ENCODE assay signal across 28 cellular contexts in the genomic region with DNA sequence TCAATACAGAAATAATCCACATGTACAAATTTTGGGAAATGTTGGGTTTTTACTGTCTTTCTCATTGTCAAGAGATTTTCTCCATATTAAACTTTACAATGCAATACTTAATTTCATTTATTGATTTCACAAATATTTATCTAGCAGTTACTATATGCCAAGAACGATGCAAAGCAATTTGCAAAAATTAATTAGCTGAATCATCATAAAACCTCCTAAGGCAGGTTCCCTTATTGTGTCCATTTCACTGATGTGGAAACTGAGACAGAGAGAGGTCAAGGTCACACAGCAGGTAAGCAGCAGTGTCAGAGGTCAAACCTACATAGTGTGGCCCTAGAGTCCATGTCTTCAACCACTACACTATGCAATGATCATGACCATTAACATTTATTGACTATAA.
"Had no signal": no experiment of that assay in that cellular context is flagged by ENCODE, and none has a peak within 500 bp of the region (broad histone marks: within the 10 kb centered on the region; RNA-seq: fewer than 3 reads in every experiment).

No MANE protein-coding gene starts in this region.

- H3K27ac Mint-ChIP-seq: mesothelial cell of epicardium, naive B cell had no signal

- H3K36me3 ChIP-seq: esophagus squamous epithelium, gastrocnemius medialis, heart right ventricle, left lung, lower lobe of right lung had no signal

- H3K9me3 ChIP-seq: esophagus squamous epithelium, gastrocnemius medialis, left lung, lower lobe of right lung had no signal

- H3K4me3 Mint-ChIP-seq: mesothelial cell of epicardium, naive B cell had no signal

- H3K27me3 ChIP-seq: dorsolateral prefrontal cortex, esophagus squamous epithelium, gastrocnemius medialis, left lung had no signal

- H3K4me1 ChIP-seq: esophagus squamous epithelium, gastrocnemius medialis, heart right ventricle, left lung, lower lobe of right lung had no signal

- FAIRE-seq: colon, endometrium, islet of Langerhans, keratinocyte had no signal

- H3K4me1 Mint-ChIP-seq: mesothelial cell of epicardium had no signal

- H3K36me3 Mint-ChIP-seq: mesothelial cell of epicardium, naive B cell had no signal

- H3K27ac ChIP-seq: coronary artery, dorsolateral prefrontal cortex, epithelial cell of prostate, esophagus squamous epithelium, gastrocnemius medialis, heart right ventricle, left lung, lower lobe of right lung had no signal

- H3K4me3 ChIP-seq: coronary artery, dorsolateral prefrontal cortex, esophagus squamous epithelium, gastrocnemius medialis, heart right ventricle, left lung, lower lobe of right lung, mucosa of descending colon had no signal

- DNase-seq: dermis blood vessel endothelial cell; dorsolateral prefrontal cortex; effector CD4-positive, alpha-beta T cell; effector memory CD4-positive, alpha-beta T cell; erythroblast; esophagus squamous epithelium; foreskin fibroblast; foreskin melanocyte; gastrocnemius medialis; glutamatergic neuron; head of caudate nucleus; heart right ventricle; hippocampal formation; left cardiac atrium; left lung; left ventricle myocardium superior; lower lobe of right lung; mesenchymal stem cell; mucosa of descending colon; naive B cell had no signal

- ATAC-seq: esophagus mucosa, gastrocnemius medialis, heart right ventricle, left cardiac atrium, left lung, left ventricle myocardium superior, lower lobe of right lung, mucosa of descending colon had no signal

- H3K9me3 Mint-ChIP-seq: mesothelial cell of epicardium had no signal
